Comparison of ENCODE assay signal across 8 cellular contexts in genomic region chr20:38152175-38153010, GRCh38. TPM values are rescaled to one million over a fixed set of nuclear protein-coding genes. Genes with fewer than 3 reads are reported as not detected.
DNase-seq lines count a peak whose midpoint lies in the region; ATAC-seq, FAIRE-seq and TF ChIP-seq lines count a peak whose summit lies in the region.

No MANE protein-coding gene starts in this region.

- H3K36me3 Mint-ChIP-seq in naive B cell: no peaks in the 10 kb centered on the region

- H2AFZ ChIP-seq in endothelial cell of umbilical vein (ENCODE audit: low read depth, low read length): no peak overlapping the region

- BruUV-seq in endothelial cell of umbilical vein (replicated peaks; lab: Mats Ljungman, UMichigan): no TSS peak

- peak; percentile 93 for FAIRE-seq in endothelial cell of umbilical vein (lab: Jason Lieb, UNC)

- H3K9ac ChIP-seq in endothelial cell of umbilical vein (replicated peaks; ENCODE audit: extremely low read depth, insufficient read depth, low read length): peak overlapping the region; percentile 95

- H3K4me3 Mint-ChIP-seq in naive B cell: peak overlapping the region; percentile 48 to 82 (median 70)

- H3K27me3 ChIP-seq in endothelial cell of umbilical vein (ENCODE audit: control insufficient read depth in 2 of 2, insufficient read depth in 2 of 2, low read length in 2 of 2): no peaks in the 10 kb centered on the region

- H4K20me1 ChIP-seq in endothelial cell of umbilical vein (replicated peaks; ENCODE audit: control insufficient read depth, extremely low read depth, insufficient read depth, low read length): no peaks in the 10 kb centered on the region

- H3K4me1 ChIP-seq in endothelial cell of umbilical vein (ENCODE audit: control insufficient read depth, extremely low read depth, insufficient read depth, low read length): peaks cover 87% of the 10 kb centered on the region

- DNase-seq in GM13977 (ENCODE audit: low spot score) (peak; percentile 87), SKM-1 (lab: John Stamatoyannopoulos, UW; ENCODE audit: unreplicated experiment) (peak; percentile 61), endothelial cell of umbilical vein (ENCODE audit: low read depth, low spot score) (peak; percentile 97), naive B cell (peak; percentile 12)
- no peak for DNase-seq in activated CD4-positive, CD25-positive, alpha-beta regulatory T cell treated with anti-CD3 and anti-CD28 coated beads, Interleukin-2, amount 50 U/mL, for 72 hours

- peak overlapping the region; percentile 100 for H3K27ac ChIP-seq in endothelial cell of umbilical vein (ENCODE audit: insufficient read depth, low read depth, low read length)

- peak; percentile 42 for TF ChIP-seq POLR2A in endothelial cell of umbilical vein (IDR thresholded peaks at IDR 0.05; ENCODE audit: low read depth, low read length)

- H3K9me1 ChIP-seq in endothelial cell of umbilical vein (replicated peaks; ENCODE audit: control insufficient read depth, extremely low read depth, insufficient read depth, low read length): no peaks in the 10 kb centered on the region

- H3K9me3 ChIP-seq in endothelial cell of umbilical vein (replicated peaks; ENCODE audit: control insufficient read depth, insufficient read depth, low read length): no peaks in the 10 kb centered on the region

- peaks cover 9 to 17% (median 11%) of the 10 kb centered on the region in 3 donors for H3K4me1 Mint-ChIP-seq in naive B cell

- H3K4me3 ChIP-seq in endothelial cell of umbilical vein (replicated peaks in 1 of 3; ENCODE audit: insufficient read depth in 1 of 3, low read depth in 1 of 3, low read length in 3 of 3): peak overlapping the region in 1 of 3 experiments; percentile 15

- no peaks in the 10 kb centered on the region for H3K9me3 Mint-ChIP-seq in naive B cell

- H3K79me2 ChIP-seq in endothelial cell of umbilical vein (ENCODE audit: control insufficient read depth, insufficient read depth, low read length): peaks cover 56% of the 10 kb centered on the region

- no peak for TF ChIP-seq CTCF in GM13977 (IDR thresholded peaks at IDR 0.05; ENCODE audit: extremely low read depth, insufficient read depth, missing control alignments)
- no peak for TF ChIP-seq CTCF in endothelial cell of umbilical vein (IDR thresholded peaks at IDR 0.05; ENCODE audit: extremely low read depth in 1 of 2, insufficient read depth in 1 of 2, low read depth in 1 of 2, low read length in 2 of 2)

- H3K36me3 ChIP-seq in endothelial cell of umbilical vein (ENCODE audit: control insufficient read depth in 2 of 2, extremely low read depth in 1 of 2, insufficient read depth in 2 of 2, low read length in 2 of 2): peaks cover 46 to 60% of the 10 kb centered on the region in 2 experiments

- ATAC-seq in HG03064 (IDR thresholded peaks at IDR 0.05; ENCODE audit: low read depth, unreplicated experiment): peak; percentile 65
- peak; percentile 55 to 70 for ATAC-seq in naive B cell (ENCODE audit: low read depth in 2 of 2)
- ATAC-seq in HG02588 (IDR thresholded peaks at IDR 0.05; ENCODE audit: unreplicated experiment): no peak
- ATAC-seq in GM18519 (IDR thresholded peaks at IDR 0.05; ENCODE audit: low FRiP score, unreplicated experiment): no peak

- in situ Hi-C loops in GM13977 (cut with MboI; ENCODE audit: low pct_unique_long_range_greater_than_20kb, low sequenced_read_pairs, unreplicated experiment): loop anchor here (10.0 kb wide), 1 partner anchor 88 kb away; no protein-coding TSS in a partner anchor

- peak overlapping the region; percentile 56 for H3K4me2 ChIP-seq in endothelial cell of umbilical vein (ENCODE audit: insufficient read depth, low read length)

- peaks cover 4 to 14% (median 13%) of the 10 kb centered on the region in 3 donors for H3K27me3 Mint-ChIP-seq in naive B cell

- H3K27ac Mint-ChIP-seq in naive B cell: peak overlapping the region in 5 of 6 donors; percentile 22 to 97 (median 78)

- CTCF ChIA-PET in endothelial cell of umbilical vein (lab: Charles Lee): interaction anchor here (0.8 to 4.1 kb wide), 10 partner anchors 8 to 95 kb away, joined by 3 to 27 read pairs (median 7); partner anchors contain the start of gene TGM2

- dilution Hi-C loops in endothelial cell of umbilical vein (cut with MboI; ENCODE audit: extremely low pct_ligation_motif_present, low sequenced_read_pairs): no loop called here

- POLR2A ChIA-PET in endothelial cell of umbilical vein (lab: Charles Lee): interaction anchor here (0.8 to 1.2 kb wide), 3 partner anchors 12 to 17 kb away, joined by 3 to 4 read pairs (median 3); no protein-coding TSS in a partner anchor

- intact Hi-C loops in endothelial cell of umbilical vein (cut with micrococcal nuclease): loop anchor here (1.0 to 5.0 kb wide), 4 partner anchors 8 to 95 kb away; no protein-coding TSS in a partner anchor

TF ChIP-seq in endothelial cell of umbilical vein, 7 proteins besides CTCF, POLR2A, EP300 and RAD21:
- TF ChIP-seq MYC (IDR thresholded peaks at IDR 0.05; ENCODE audit: low read depth, low read length) (peak; percentile 18), EZH2 (IDR thresholded peaks at IDR 0.05; ENCODE audit: borderline replicate concordance, low read depth, low read length, severe bottlenecking) (no peak), FOS (IDR thresholded peaks at IDR 0.05; ENCODE audit: borderline replicate concordance, insufficient read depth, low read length) (peak; percentile 80), MAX (IDR thresholded peaks at IDR 0.05; ENCODE audit: insufficient read depth, insufficient read length) (no peak), POLR2AphosphoS5 (IDR thresholded peaks at IDR 0.05; ENCODE audit: insufficient read depth, low read depth, low read length) (peak; percentile 89), GATA2 (IDR thresholded peaks at IDR 0.05; ENCODE audit: insufficient read depth, insufficient read length, low read depth, low read length) (peak; percentile 85)

RNA-seq across cellular contexts. Expression of gene TGM2, which starts 12.7 kb away (rescaled TPM):
- total RNA-seq in endothelial cell of umbilical vein: 708 and 868 TPM in 2 replicates
- polyA plus RNA-seq in endothelial cell of umbilical vein: 810 and 861 TPM in 2 replicates
- polyA plus RNA-seq in endothelial cell of umbilical vein (2011; cell fraction: cytosol; rRNA removed): 710 and 739 TPM in 2 replicates
- 680 and 705 TPM in 2 replicates for polyA plus RNA-seq in endothelial cell of umbilical vein (2011; cell fraction: nucleus; rRNA removed)
- 931 and 1,022 TPM in 2 replicates for polyA plus RNA-seq in endothelial cell of umbilical vein (2012)
- polyA minus RNA-seq in endothelial cell of umbilical vein: 986 and 1,245 TPM in 2 replicates
- polyA minus RNA-seq in endothelial cell of umbilical vein (2011; cell fraction: cytosol; rRNA and poly(A)+ RNA removed): 21.3 TPM
- polyA minus RNA-seq in endothelial cell of umbilical vein (2011; cell fraction: nucleus; rRNA and poly(A)+ RNA removed): 361 and 435 TPM in 2 replicates
- under 1 TPM in 2 of 6 donors, not detected in 4; 0.21 to 0.29 TPM for polyA plus RNA-seq in naive B cell (ENCODE audit: low read depth in 6 of 6)

Comparison
In these comparisons a context has a peak if more than half of its experiments do, and no peak if none do; other contexts are left out.
1. ATAC-seq: peak in HG03064 (single experiment) and naive B cell (2 of 2); none in HG02588 (single experiment) and GM18519 (single experiment).
2. RNA of gene TGM2, which starts 12.7 kb away (polyA plus RNA-seq): 680 to 1,022 TPM in endothelial cell of umbilical vein; 0.21 to 0.29 TPM in naive B cell; every median in the first group is over 100 times any median in the second.